In the genomic region with DNA sequence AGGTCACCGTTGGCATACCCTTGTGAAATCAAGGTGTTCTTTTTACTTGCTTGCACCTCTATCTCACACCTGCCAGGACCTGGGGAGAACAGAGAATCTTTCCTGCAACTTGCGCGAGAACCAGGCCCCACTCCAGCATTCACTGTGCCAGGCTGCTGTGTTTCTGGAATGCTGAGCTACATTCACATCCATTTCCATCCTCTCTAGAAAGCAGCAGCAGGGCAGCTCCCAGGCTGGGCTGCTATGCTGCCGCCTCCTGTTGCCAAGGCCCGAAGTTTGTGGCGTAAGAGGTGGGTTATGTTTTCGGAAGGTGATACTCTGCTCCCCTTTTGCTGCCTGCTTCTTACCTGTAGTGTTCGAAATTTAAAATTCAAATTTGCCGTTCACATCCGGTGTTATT, we compare ENCODE assay signal across 27 cellular contexts.
A peak's percentile ranks its signal among the peaks of the same experiment; 100 is the strongest.
DNase-seq lines count a peak whose midpoint lies in the region; ATAC-seq and TF ChIP-seq lines count a peak whose summit lies in the region.
"Had no signal": no experiment of that assay in that cellular context is flagged by ENCODE, and none has a peak within 500 bp of the region (broad histone marks: within the 10 kb centered on the region; RNA-seq: fewer than 3 reads in every experiment).

No MANE protein-coding gene starts in this region.

- no peaks in the 10 kb centered on the region for H3K36me3 ChIP-seq in mesendoderm (ENCODE audit: control insufficient read depth, insufficient read depth, low read length)
- H3K36me3 ChIP-seq in lower lobe of right lung, result no peaks in the 10 kb centered on the region
- H3K36me3 ChIP-seq: BE2C, HAP-1 had no signal

- ATAC-seq in WTC11, result peak; percentile 86
- ATAC-seq in lower lobe of right lung, result no peak
- ATAC-seq in HG02571 (IDR thresholded peaks at IDR 0.05; ENCODE audit: unreplicated experiment), result no peak
- ATAC-seq: PC-3 had no signal

- H3K79me2 ChIP-seq in mesendoderm (ENCODE audit: control insufficient read depth, insufficient read depth, low read length), result no peaks in the 10 kb centered on the region

- H3K27ac Mint-ChIP-seq in T-helper 1 cell treated with Interleukin-12 subunit alpha and Interleukin-12 subunit beta and Interleukin-4 antibody, amounts not matched to agents 30 μg/mL and 1 μg/mL, for 36 hours, result peak overlapping the region; percentile 41
- H3K27ac Mint-ChIP-seq in WTC11, result peak overlapping the region; percentile 35
- H3K27ac Mint-ChIP-seq in type B pancreatic cell, result peak overlapping the region; percentile 57
- H3K27ac Mint-ChIP-seq: CD14-positive monocyte, HFFc6, IgD-negative memory B cell had no signal

- TF ChIP-seq CTCF in WTC11 (IDR thresholded peaks at IDR 0.05) (no peak), type B pancreatic cell (conservative IDR thresholded peaks at IDR 0.05) (no peak), lower lobe of right lung (IDR thresholded peaks at IDR 0.05) (no peak)

- CTCF ChIA-PET in WTC11 (lab: Charles Lee), result no interaction called here

- peaks cover 15% of the 10 kb centered on the region for H3K4me1 Mint-ChIP-seq in T-helper 1 cell treated with Interleukin-12 subunit alpha and Interleukin-12 subunit beta and Interleukin-4 antibody, amounts not matched to agents 30 μg/mL and 1 μg/mL, for 36 hours (ENCODE audit: low read depth)
- H3K4me1 Mint-ChIP-seq in WTC11 (peaks cover 44% of the 10 kb centered on the region), type B pancreatic cell (ENCODE audit: unreplicated experiment) (peaks cover 27% of the 10 kb centered on the region)
- H3K4me1 Mint-ChIP-seq: CD14-positive monocyte, IgD-negative memory B cell had no signal

- H3K4me2 ChIP-seq in mesendoderm (ENCODE audit: low read length), result no peak overlapping the region
- H3K4me2 ChIP-seq: KMS-11, SK-N-SH had no signal

- no peak overlapping the region for H4K8ac ChIP-seq in mesendoderm (ENCODE audit: low read depth, low read length)

- H4K5ac ChIP-seq in mesendoderm (ENCODE audit: low read length), result no peak overlapping the region

- H3K9ac ChIP-seq in mesendoderm (ENCODE audit: low read length), result no peak overlapping the region
- H3K9ac ChIP-seq: KMS-11, SK-N-SH had no signal

- no peak overlapping the region for H3K4ac ChIP-seq in mesendoderm (ENCODE audit: low read depth, low read length)

- no peak overlapping the region for H3K18ac ChIP-seq in mesendoderm (ENCODE audit: low read length)

- no peak overlapping the region for H3K4me3 Mint-ChIP-seq in T-helper 1 cell treated with Interleukin-12 subunit alpha and Interleukin-12 subunit beta and Interleukin-4 antibody, amounts not matched to agents 30 μg/mL and 1 μg/mL, for 36 hours
- H3K4me3 Mint-ChIP-seq in WTC11 (no peak overlapping the region), type B pancreatic cell (no peak overlapping the region)
- H3K4me3 Mint-ChIP-seq: CD14-positive monocyte, HFFc6, IgD-negative memory B cell had no signal

- no peak overlapping the region for H2AK5ac ChIP-seq in mesendoderm (ENCODE audit: low read length)

- H3K27ac ChIP-seq in mesendoderm (ENCODE audit: low read depth, low read length), result no peak overlapping the region
- no peak overlapping the region for H3K27ac ChIP-seq in lower lobe of right lung
- H3K27ac ChIP-seq: KMS-11 had no signal

- H3K4me1 ChIP-seq in mesendoderm (ENCODE audit: control insufficient read depth, low read depth, low read length) (no peaks in the 10 kb centered on the region), lower lobe of right lung (no peaks in the 10 kb centered on the region)
- H3K4me1 ChIP-seq: BE2C had no signal

- no peak overlapping the region for H3K23ac ChIP-seq in mesendoderm (ENCODE audit: low read length)

- intact Hi-C loops in lower lobe of right lung (cut with DNase I), result no loop called here

- no peak overlapping the region for H2BK120ac ChIP-seq in mesendoderm (ENCODE audit: low read depth, low read length)

- H3K36me3 Mint-ChIP-seq in T-helper 1 cell treated with Interleukin-12 subunit alpha and Interleukin-12 subunit beta and Interleukin-4 antibody, amounts not matched to agents 30 μg/mL and 1 μg/mL, for 36 hours (ENCODE audit: low read depth), result no peaks in the 10 kb centered on the region
- no peaks in the 10 kb centered on the region for H3K36me3 Mint-ChIP-seq in WTC11
- no peaks in the 10 kb centered on the region for H3K36me3 Mint-ChIP-seq in type B pancreatic cell
- H3K36me3 Mint-ChIP-seq: CD14-positive monocyte, IgD-negative memory B cell had no signal

- no CpG with 5 or more reads among the region's 10 CpGs for WGBS in mesendoderm (ENCODE audit: extremely low coverage, insufficient coverage, low lambda C conversion rate)

- H3K4me3 ChIP-seq in mesendoderm (ENCODE audit: low read length), result no peak overlapping the region
- H3K4me3 ChIP-seq in lower lobe of right lung, result no peak overlapping the region
- H3K4me3 ChIP-seq: HAP-1 had no signal

- H3K9me3 Mint-ChIP-seq in T-helper 1 cell treated with Interleukin-12 subunit alpha and Interleukin-12 subunit beta and Interleukin-4 antibody, amounts not matched to agents 30 μg/mL and 1 μg/mL, for 36 hours, result no peaks in the 10 kb centered on the region
- peaks cover 10% of the 10 kb centered on the region for H3K9me3 Mint-ChIP-seq in WTC11
- peaks cover 5% of the 10 kb centered on the region for H3K9me3 Mint-ChIP-seq in type B pancreatic cell
- H3K9me3 Mint-ChIP-seq: HFFc6 had no signal

- H3K79me1 ChIP-seq in mesendoderm (ENCODE audit: low read length), result no peaks in the 10 kb centered on the region

- peaks cover 7% of the 10 kb centered on the region for H3K27me3 Mint-ChIP-seq in T-helper 1 cell treated with Interleukin-12 subunit alpha and Interleukin-12 subunit beta and Interleukin-4 antibody, amounts not matched to agents 30 μg/mL and 1 μg/mL, for 36 hours (ENCODE audit: low read depth)
- H3K27me3 Mint-ChIP-seq in WTC11 (ENCODE audit: low read depth), result no peaks in the 10 kb centered on the region; the same call in 1 of the 2 replicates
- no peaks in the 10 kb centered on the region for H3K27me3 Mint-ChIP-seq in type B pancreatic cell
- H3K27me3 Mint-ChIP-seq: IgD-negative memory B cell had no signal

- H2BK15ac ChIP-seq in mesendoderm (replicated peaks; ENCODE audit: low read depth), result no peak overlapping the region

- no peaks in the 10 kb centered on the region for H3K27me3 ChIP-seq in mesendoderm (ENCODE audit: insufficient read depth, low read length, poor library complexity)
- no peaks in the 10 kb centered on the region for H3K27me3 ChIP-seq in lower lobe of right lung (ENCODE audit: low read depth)

- no peak overlapping the region for H3K56ac ChIP-seq in mesendoderm (ENCODE audit: low read length)

- H3K9me3 ChIP-seq in lower lobe of right lung, result no peaks in the 10 kb centered on the region
- H3K9me3 ChIP-seq: BE2C, HAP-1, SK-N-SH had no signal

- POLR2A ChIA-PET in WTC11 (lab: Charles Lee), result no interaction called here

- no peak overlapping the region for H2BK5ac ChIP-seq in mesendoderm (ENCODE audit: low read length)

- DNase-seq in T-helper 1 cell (no peak), WTC11 (ENCODE audit: low spot score) (peak; percentile 18), mesendoderm (peak; percentile 7), type B pancreatic cell (ENCODE audit: extremely low spot score, unreplicated experiment) (no peak), lower lobe of right lung (no peak)
- DNase-seq in activated CD8-positive, alpha-beta memory T cell treated with anti-CD3 and anti-CD28 coated beads, Interleukin-2, amount 50 U/mL, for 4 hours, result no peak
- DNase-seq: 8988T; ACHN; BE2C; Calu3; DMS79 treated with DMSO at 0.1 percent for 48 hours; HFFc6; MM.1S; NCI-H1694; NCI-H2081 treated with DMSO at 0.1 percent for 48 hours; NCI-H446; NCI-H524 treated with DMSO at 0.1 percent for 48 hours; NCI-H82; NK-92 treated with Interleukin-12 subunit alpha and Interleukin-12 subunit beta, amount 100 ng/mL, for 24 hours; PC-3; SK-N-SH had no signal

TF ChIP-seq in WTC11, 78 proteins besides CTCF, POLR2A, EP300 and RAD21 (continues in another document):
- TF ChIP-seq, protein P1, sequence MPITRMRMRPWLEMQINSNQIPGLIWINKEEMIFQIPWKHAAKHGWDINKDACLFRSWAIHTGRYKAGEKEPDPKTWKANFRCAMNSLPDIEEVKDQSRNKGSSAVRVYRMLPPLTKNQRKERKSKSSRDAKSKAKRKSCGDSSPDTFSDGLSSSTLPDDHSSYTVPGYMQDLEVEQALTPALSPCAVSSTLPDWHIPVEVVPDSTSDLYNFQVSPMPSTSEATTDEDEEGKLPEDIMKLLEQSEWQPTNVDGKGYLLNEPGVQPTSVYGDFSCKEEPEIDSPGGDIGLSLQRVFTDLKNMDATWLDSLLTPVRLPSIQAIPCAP (CRISPR knock-in tag; IDR thresholded peaks at IDR 0.05), result no peak
- TF ChIP-seq MYBL2 (CRISPR knock-in tag; IDR thresholded peaks at IDR 0.05), result no peak
- TF ChIP-seq NR3C1 (CRISPR knock-in tag; conservative IDR thresholded peaks at IDR 0.05; ENCODE audit: low read depth), result no peak
- TF ChIP-seq EMX1 (CRISPR knock-in tag; IDR thresholded peaks at IDR 0.05), result no peak
- TF ChIP-seq, protein P2, sequence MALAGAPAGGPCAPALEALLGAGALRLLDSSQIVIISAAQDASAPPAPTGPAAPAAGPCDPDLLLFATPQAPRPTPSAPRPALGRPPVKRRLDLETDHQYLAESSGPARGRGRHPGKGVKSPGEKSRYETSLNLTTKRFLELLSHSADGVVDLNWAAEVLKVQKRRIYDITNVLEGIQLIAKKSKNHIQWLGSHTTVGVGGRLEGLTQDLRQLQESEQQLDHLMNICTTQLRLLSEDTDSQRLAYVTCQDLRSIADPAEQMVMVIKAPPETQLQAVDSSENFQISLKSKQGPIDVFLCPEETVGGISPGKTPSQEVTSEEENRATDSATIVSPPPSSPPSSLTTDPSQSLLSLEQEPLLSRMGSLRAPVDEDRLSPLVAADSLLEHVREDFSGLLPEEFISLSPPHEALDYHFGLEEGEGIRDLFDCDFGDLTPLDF (CRISPR knock-in tag; IDR thresholded peaks at IDR 0.05), result no peak
- TF ChIP-seq NFATC4 (CRISPR knock-in tag; IDR thresholded peaks at IDR 0.05), result no peak
- no peak for TF ChIP-seq RORB (CRISPR knock-in tag; IDR thresholded peaks at IDR 0.05)
- TF ChIP-seq TEAD4 (CRISPR knock-in tag; IDR thresholded peaks at IDR 0.05), result no peak
- no peak for TF ChIP-seq ZNF219 (CRISPR knock-in tag; IDR thresholded peaks at IDR 0.05; ENCODE audit: borderline replicate concordance)

Comparison
In these comparisons a context has a peak if more than half of its experiments do, and no peak if none do; other contexts are left out.
1. DNase-seq: peak in WTC11 (single experiment) and mesendoderm (single experiment); none in T-helper 1 cell (0 of 5), type B pancreatic cell (single experiment), lower lobe of right lung (single experiment) and activated CD8-positive, alpha-beta memory T cell treated with anti-CD3 and anti-CD28 coated beads, Interleukin-2, amount 50 U/mL, for 4 hours (single experiment).
2. Peak in every context shown above with its lines, with median percentiles within 50 percentile points of each other: H3K27ac Mint-ChIP-seq.